In the genomic region with DNA sequence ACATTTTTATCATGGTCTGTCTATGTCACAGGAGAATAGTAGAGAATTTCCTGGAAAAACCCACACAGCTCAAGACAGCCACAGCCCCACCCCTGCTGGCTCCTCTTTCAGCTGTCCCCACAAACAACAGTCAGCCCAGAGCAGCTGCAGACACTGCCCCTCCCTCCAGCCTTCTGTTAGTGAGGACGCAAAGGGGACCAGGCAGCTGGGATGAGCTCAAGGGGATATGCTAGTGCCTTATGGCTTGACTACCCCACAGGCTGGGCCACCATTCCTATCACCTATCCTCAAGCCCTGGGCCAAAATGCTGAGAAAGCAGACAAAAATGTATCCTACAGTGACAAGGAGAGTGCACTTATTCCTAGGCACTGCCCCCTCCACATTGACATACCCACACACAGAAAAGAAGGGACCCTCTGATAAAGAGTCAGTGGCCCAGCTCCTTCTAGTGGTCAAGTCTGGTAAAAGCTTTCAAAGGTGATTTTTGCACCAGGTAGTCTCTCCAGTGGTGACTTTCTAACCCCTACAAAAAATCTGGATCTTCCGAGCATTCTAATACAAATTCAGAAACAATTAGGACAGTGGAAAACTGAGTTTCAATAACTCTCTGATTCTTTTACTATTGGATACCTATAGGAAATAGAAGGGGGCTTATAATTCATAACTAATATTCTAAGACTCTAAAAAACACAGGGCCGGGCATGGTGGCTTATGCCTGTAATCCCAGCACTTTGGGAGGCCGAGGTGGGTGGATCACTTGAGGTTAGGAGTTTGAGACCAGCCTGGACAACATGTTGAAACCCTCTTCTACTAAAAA, we compare ENCODE assay signal across 2 cellular contexts.
TF ChIP-seq lines count a peak whose summit lies in the region.

No MANE protein-coding gene starts in this region.

TF ChIP-seq in H1, 55 proteins besides CTCF, POLR2A, EP300 and RAD21:
- TF ChIP-seq EZH2 (IDR thresholded peaks at IDR 0.05; ENCODE audit: low read depth, low read length, severe bottlenecking) (no peak), SIN3A (conservative IDR thresholded peaks at IDR 0.05 in 1 of 2, IDR thresholded peaks at IDR 0.05 in 1 of 2; ENCODE audit: low read depth in 1 of 2, low read length in 2 of 2) (peak; percentile 24 to 56; a peak in 1 of 4 replicates), HDAC2 (IDR thresholded peaks at IDR 0.05; ENCODE audit: borderline replicate concordance in 1 of 2, low read depth in 2 of 2, low read length in 2 of 2) (no peak), ZNF274 (IDR thresholded peaks at IDR 0.05; ENCODE audit: borderline replicate concordance, extremely low read depth, low read length) (no peak), BRCA1 (IDR thresholded peaks at IDR 0.05; ENCODE audit: low read depth, low read length) (no peak)
- TF ChIP-seq, protein P1, sequence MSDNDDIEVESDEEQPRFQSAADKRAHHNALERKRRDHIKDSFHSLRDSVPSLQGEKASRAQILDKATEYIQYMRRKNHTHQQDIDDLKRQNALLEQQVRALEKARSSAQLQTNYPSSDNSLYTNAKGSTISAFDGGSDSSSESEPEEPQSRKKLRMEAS (IDR thresholded peaks at IDR 0.05): no peak
- TF ChIP-seq, protein P2, sequence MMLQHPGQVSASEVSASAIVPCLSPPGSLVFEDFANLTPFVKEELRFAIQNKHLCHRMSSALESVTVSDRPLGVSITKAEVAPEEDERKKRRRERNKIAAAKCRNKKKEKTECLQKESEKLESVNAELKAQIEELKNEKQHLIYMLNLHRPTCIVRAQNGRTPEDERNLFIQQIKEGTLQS (IDR thresholded peaks at IDR 0.05; ENCODE audit: insufficient read depth, low read depth, low read length): no peak

TF ChIP-seq in neural cell, 6 proteins besides CTCF, POLR2A, EP300 and RAD21:
- peak; percentile 72 for TF ChIP-seq SMC3 (conservative IDR thresholded peaks at IDR 0.05; ENCODE audit: poor library complexity)
- TF ChIP-seq, protein P3, sequence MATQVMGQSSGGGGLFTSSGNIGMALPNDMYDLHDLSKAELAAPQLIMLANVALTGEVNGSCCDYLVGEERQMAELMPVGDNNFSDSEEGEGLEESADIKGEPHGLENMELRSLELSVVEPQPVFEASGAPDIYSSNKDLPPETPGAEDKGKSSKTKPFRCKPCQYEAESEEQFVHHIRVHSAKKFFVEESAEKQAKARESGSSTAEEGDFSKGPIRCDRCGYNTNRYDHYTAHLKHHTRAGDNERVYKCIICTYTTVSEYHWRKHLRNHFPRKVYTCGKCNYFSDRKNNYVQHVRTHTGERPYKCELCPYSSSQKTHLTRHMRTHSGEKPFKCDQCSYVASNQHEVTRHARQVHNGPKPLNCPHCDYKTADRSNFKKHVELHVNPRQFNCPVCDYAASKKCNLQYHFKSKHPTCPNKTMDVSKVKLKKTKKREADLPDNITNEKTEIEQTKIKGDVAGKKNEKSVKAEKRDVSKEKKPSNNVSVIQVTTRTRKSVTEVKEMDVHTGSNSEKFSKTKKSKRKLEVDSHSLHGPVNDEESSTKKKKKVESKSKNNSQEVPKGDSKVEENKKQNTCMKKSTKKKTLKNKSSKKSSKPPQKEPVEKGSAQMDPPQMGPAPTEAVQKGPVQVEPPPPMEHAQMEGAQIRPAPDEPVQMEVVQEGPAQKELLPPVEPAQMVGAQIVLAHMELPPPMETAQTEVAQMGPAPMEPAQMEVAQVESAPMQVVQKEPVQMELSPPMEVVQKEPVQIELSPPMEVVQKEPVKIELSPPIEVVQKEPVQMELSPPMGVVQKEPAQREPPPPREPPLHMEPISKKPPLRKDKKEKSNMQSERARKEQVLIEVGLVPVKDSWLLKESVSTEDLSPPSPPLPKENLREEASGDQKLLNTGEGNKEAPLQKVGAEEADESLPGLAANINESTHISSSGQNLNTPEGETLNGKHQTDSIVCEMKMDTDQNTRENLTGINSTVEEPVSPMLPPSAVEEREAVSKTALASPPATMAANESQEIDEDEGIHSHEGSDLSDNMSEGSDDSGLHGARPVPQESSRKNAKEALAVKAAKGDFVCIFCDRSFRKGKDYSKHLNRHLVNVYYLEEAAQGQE (IDR thresholded peaks at IDR 0.05; ENCODE audit: borderline replicate concordance): no peak
TF ChIP-seq in neural cell: peak in this region for 1.
